In genomic region chr13:52999093-52999696, GRCh38 we compare ENCODE assay signal across 22 cellular contexts. TPM values are rescaled to one million over a fixed set of nuclear protein-coding genes. Genes with fewer than 3 reads are reported as not detected.
"Had no signal": no experiment of that assay in that cellular context is flagged by ENCODE, and none has a peak within 500 bp of the region (broad histone marks: within the 10 kb centered on the region; RNA-seq: fewer than 3 reads in every experiment).

No MANE protein-coding gene starts in this region.

- H3K4me3 ChIP-seq: hepatocyte, lower lobe of right lung, psoas muscle, right lobe of liver, testis had no signal

- H3K27me3 ChIP-seq: right lobe of liver, testis had no signal

- H3K27ac ChIP-seq: foreskin keratinocyte, hepatocyte, lower lobe of right lung, psoas muscle, right lobe of liver, testis, WERI-Rb-1 had no signal

- H3K36me3 Mint-ChIP-seq: activated naive CD4-positive, alpha-beta T cell treated with anti-CD3 and anti-CD28 coated beads, Interleukin-2, amount 50 U/mL, for 72 hours; stimulated activated memory B cell treated with anti-CD40 and anti-IgM and Interleukin-4, amounts not matched to agents 10 μg/mL and 1 μg/mL and 100 μg/mL, for 72 hours; type B pancreatic cell had no signal

- H3K36me3 ChIP-seq: lower lobe of right lung, right lobe of liver, WERI-Rb-1 had no signal

- H3K9me3 Mint-ChIP-seq: stimulated activated memory B cell treated with anti-CD40 and anti-IgM and Interleukin-4, amounts not matched to agents 10 μg/mL and 1 μg/mL and 100 μg/mL, for 72 hours; type B pancreatic cell had no signal

- H3K4me3 Mint-ChIP-seq: nephron progenitor cell; stimulated activated memory B cell treated with anti-CD40 and anti-IgM and Interleukin-4, amounts not matched to agents 10 μg/mL and 1 μg/mL and 100 μg/mL, for 72 hours; type B pancreatic cell had no signal

- DNase-seq: activated CD4-positive, alpha-beta T cell treated with anti-CD3 and anti-CD28 coated beads for 1 hour; activated CD4-positive, alpha-beta T cell treated with anti-CD3 and anti-CD28 coated beads, Interleukin-2, amount 50 U/mL, for 48 hours; activated gamma-delta T cell treated with Interleukin-2 at 50 U/mL for 16 hours; amniotic stem cell; dermis blood vessel endothelial cell; effector memory CD4-positive, alpha-beta T cell; foreskin keratinocyte; left cardiac atrium; lower lobe of right lung; nephron progenitor cell; psoas muscle; right lobe of liver; stimulated activated CD4-positive, alpha-beta T cell treated with anti-CD3 and anti-CD28 coated beads, Interleukin-4, amount 100 ng/mL, for 24 hours; SW 1271; T-helper 2 cell; testis; WERI-Rb-1 had no signal

- ATAC-seq: activated naive CD4-positive, alpha-beta T cell treated with anti-CD3 and anti-CD28 coated beads, Interleukin-2, amount 50 U/mL, for 72 hours; foreskin keratinocyte; left cardiac atrium; lower lobe of right lung; psoas muscle; stimulated activated memory B cell treated with anti-CD40 and anti-IgM and Interleukin-4, amounts not matched to agents 10 μg/mL and 1 μg/mL and 100 μg/mL, for 72 hours had no signal

- H3K4me1 ChIP-seq: foreskin keratinocyte, lower lobe of right lung, psoas muscle, right lobe of liver, testis had no signal

- H3K9me3 ChIP-seq: lower lobe of right lung, psoas muscle, right lobe of liver, testis had no signal

- H3K27ac Mint-ChIP-seq: activated naive CD4-positive, alpha-beta T cell treated with anti-CD3 and anti-CD28 coated beads, Interleukin-2, amount 50 U/mL, for 72 hours; nephron progenitor cell; stimulated activated memory B cell treated with anti-CD40 and anti-IgM and Interleukin-4, amounts not matched to agents 10 μg/mL and 1 μg/mL and 100 μg/mL, for 72 hours; type B pancreatic cell had no signal

RNA-seq across cellular contexts. Expression of gene OLFM4, which starts 29.4 kb away (rescaled TPM):
- total RNA-seq: activated naive CD4-positive, alpha-beta T cell treated with anti-CD3 and anti-CD28 coated beads, Interleukin-2, amount 50 U/mL, for 72 hours; fibroblast of lung; foreskin keratinocyte; lower lobe of right lung had no signal
